Comparison of ENCODE assay signal across 9 cellular contexts in genomic region chr2:231717281-231718180, GRCh38.
A peak's percentile ranks its signal among the peaks of the same experiment; 100 is the strongest.
DNase-seq lines count a peak whose midpoint lies in the region; ATAC-seq and TF ChIP-seq lines count a peak whose summit lies in the region.
"Had no signal": no experiment of that assay in that cellular context is flagged by ENCODE, and none has a peak within 500 bp of the region (broad histone marks: within the 10 kb centered on the region; RNA-seq: fewer than 3 reads in every experiment).

No MANE protein-coding gene starts in this region.

- TF ChIP-seq CTCF in OCI-LY1 (IDR thresholded peaks at IDR 0.05; ENCODE audit: low read length) (no peak), fibroblast of mammary gland (conservative IDR thresholded peaks at IDR 0.05; ENCODE audit: control insufficient read depth, insufficient read depth, low read depth, low read length) (peak; percentile 48)

- H3K4me3 ChIP-seq in OCI-LY1 (ENCODE audit: low read depth, low read length, poor library complexity, severe bottlenecking) (peak overlapping the region; percentile 51), fibroblast of mammary gland (ENCODE audit: control insufficient read depth, low read depth, low read length) (peak overlapping the region; percentile 2)

- H3K9me2 ChIP-seq in OCI-LY1 (ENCODE audit: low read depth, low read length): no peaks in the 10 kb centered on the region

- H2AFZ ChIP-seq in OCI-LY1 (ENCODE audit: low read length): no peak overlapping the region

- no peak for ATAC-seq in GM18867 (IDR thresholded peaks at IDR 0.05; ENCODE audit: unreplicated experiment)

- no peaks in the 10 kb centered on the region for H3K79me2 ChIP-seq in OCI-LY1 (ENCODE audit: insufficient read depth, low read length)

- H3K9ac ChIP-seq in OCI-LY1 (ENCODE audit: low read length): peak overlapping the region; percentile 62

- peaks cover 16% of the 10 kb centered on the region; the same call in 1 of the 2 replicates for H3K36me3 ChIP-seq in OCI-LY1 (ENCODE audit: insufficient read depth, low read length)

- no peaks in the 10 kb centered on the region for H3K9me3 ChIP-seq in OCI-LY1 (ENCODE audit: low read length)

- H3K4me1 ChIP-seq in OCI-LY1 (ENCODE audit: insufficient read depth, low read length, severe bottlenecking): peaks cover 33% of the 10 kb centered on the region

- no peaks in the 10 kb centered on the region for H4K20me1 ChIP-seq in OCI-LY1 (ENCODE audit: insufficient read depth, low read length)

- H3K27me3 ChIP-seq in OCI-LY1 (ENCODE audit: insufficient read depth, low read length): no peaks in the 10 kb centered on the region

- H3K27ac ChIP-seq in OCI-LY1 (ENCODE audit: low read depth, low read length, poor library complexity, severe bottlenecking): peak overlapping the region; percentile 86
- H3K27ac ChIP-seq: 22Rv1 had no signal

- DNase-seq in DMS53 (lab: John Stamatoyannopoulos, UW) (peak; percentile 45), DMS53 treated with DMSO at 0.1 percent for 48 hours (lab: John Stamatoyannopoulos, UW; ENCODE audit: unreplicated experiment) (no peak), HCEC 1CT (peak; percentile 63), fibroblast of mammary gland (ENCODE audit: low read depth) (peak; percentile 94), stromal cell of bone marrow (ENCODE audit: low read depth) (peak; percentile 69), HuH-7.5 (ENCODE audit: low spot score) (no peak)

- H3F3A ChIP-seq in OCI-LY1 (ENCODE audit: insufficient read depth, low read length): peaks cover 17% of the 10 kb centered on the region

- peak overlapping the region; percentile 67 for H3K4me2 ChIP-seq in OCI-LY1 (ENCODE audit: low read length)

Comparison
In these comparisons a context has a peak if more than half of its experiments do, and no peak if none do; other contexts are left out.
1. DNase-seq: peak in DMS53 (single experiment), HCEC 1CT (single experiment), fibroblast of mammary gland (single experiment) and stromal cell of bone marrow (single experiment); none in DMS53 treated with DMSO at 0.1 percent for 48 hours (single experiment) and HuH-7.5 (single experiment).